1 cellular context compared by ENCODE assay signal in the genomic region with DNA sequence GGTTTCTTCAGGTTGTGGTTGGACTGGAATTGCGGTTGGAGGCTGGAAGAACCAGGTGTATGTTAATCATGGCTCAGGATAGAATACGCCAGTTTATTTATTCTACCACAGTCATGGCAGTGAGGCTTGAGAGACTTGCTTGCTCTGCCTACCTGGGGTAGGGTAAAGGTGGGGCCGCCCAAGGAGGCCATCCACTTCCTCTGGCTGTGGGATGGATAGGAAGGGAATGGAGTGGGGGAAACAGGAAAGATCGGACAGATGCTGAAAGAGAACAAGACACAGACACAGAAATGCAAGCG.
TF ChIP-seq lines count a peak whose summit lies in the region.

No MANE protein-coding gene starts in this region.

TF ChIP-seq in WTC11, 78 proteins besides CTCF, POLR2A, EP300 and RAD21 (continued from another document):
- TF ChIP-seq, protein P1, sequence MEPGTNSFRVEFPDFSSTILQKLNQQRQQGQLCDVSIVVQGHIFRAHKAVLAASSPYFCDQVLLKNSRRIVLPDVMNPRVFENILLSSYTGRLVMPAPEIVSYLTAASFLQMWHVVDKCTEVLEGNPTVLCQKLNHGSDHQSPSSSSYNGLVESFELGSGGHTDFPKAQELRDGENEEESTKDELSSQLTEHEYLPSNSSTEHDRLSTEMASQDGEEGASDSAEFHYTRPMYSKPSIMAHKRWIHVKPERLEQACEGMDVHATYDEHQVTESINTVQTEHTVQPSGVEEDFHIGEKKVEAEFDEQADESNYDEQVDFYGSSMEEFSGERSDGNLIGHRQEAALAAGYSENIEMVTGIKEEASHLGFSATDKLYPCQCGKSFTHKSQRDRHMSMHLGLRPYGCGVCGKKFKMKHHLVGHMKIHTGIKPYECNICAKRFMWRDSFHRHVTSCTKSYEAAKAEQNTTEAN (CRISPR knock-in tag; IDR thresholded peaks at IDR 0.05): no peak
- TF ChIP-seq GABPB1 (CRISPR knock-in tag; IDR thresholded peaks at IDR 0.05) (no peak), CREB1 (CRISPR knock-in tag; IDR thresholded peaks at IDR 0.05) (no peak), NFE2L1 (CRISPR knock-in tag; IDR thresholded peaks at IDR 0.05) (no peak), NFYB (CRISPR knock-in tag; conservative IDR thresholded peaks at IDR 0.05; ENCODE audit: low read depth) (no peak), SP1 (CRISPR knock-in tag; conservative IDR thresholded peaks at IDR 0.05) (no peak), TEAD4 (CRISPR knock-in tag; IDR thresholded peaks at IDR 0.05) (no peak), MXD4 (CRISPR knock-in tag; IDR thresholded peaks at IDR 0.05; ENCODE audit: borderline replicate concordance) (no peak), ZNF317 (CRISPR knock-in tag; IDR thresholded peaks at IDR 0.05; ENCODE audit: borderline replicate concordance, low read depth) (no peak)
- TF ChIP-seq, protein P2, sequence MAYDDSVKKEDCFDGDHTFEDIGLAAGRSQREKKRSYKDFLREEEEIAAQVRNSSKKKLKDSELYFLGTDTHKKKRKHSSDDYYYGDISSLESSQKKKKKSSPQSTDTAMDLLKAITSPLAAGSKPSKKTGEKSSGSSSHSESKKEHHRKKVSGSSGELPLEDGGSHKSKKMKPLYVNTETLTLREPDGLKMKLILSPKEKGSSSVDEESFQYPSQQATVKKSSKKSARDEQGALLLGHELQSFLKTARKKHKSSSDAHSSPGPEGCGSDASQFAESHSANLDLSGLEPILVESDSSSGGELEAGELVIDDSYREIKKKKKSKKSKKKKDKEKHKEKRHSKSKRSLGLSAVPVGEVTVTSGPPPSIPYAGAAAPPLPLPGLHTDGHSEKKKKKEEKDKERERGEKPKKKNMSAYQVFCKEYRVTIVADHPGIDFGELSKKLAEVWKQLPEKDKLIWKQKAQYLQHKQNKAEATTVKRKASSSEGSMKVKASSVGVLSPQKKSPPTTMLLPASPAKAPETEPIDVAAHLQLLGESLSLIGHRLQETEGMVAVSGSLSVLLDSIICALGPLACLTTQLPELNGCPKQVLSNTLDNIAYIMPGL (CRISPR knock-in tag; IDR thresholded peaks at IDR 0.05): no peak
- TF ChIP-seq, protein P3, sequence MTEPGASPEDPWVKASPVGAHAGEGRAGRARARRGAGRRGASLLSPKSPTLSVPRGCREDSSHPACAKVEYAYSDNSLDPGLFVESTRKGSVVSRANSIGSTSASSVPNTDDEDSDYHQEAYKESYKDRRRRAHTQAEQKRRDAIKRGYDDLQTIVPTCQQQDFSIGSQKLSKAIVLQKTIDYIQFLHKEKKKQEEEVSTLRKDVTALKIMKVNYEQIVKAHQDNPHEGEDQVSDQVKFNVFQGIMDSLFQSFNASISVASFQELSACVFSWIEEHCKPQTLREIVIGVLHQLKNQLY (CRISPR knock-in tag; IDR thresholded peaks at IDR 0.05): no peak
- TF ChIP-seq, protein P4, sequence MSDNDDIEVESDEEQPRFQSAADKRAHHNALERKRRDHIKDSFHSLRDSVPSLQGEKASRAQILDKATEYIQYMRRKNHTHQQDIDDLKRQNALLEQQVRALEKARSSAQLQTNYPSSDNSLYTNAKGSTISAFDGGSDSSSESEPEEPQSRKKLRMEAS (CRISPR knock-in tag; IDR thresholded peaks at IDR 0.05): no peak
- TF ChIP-seq, protein P5, sequence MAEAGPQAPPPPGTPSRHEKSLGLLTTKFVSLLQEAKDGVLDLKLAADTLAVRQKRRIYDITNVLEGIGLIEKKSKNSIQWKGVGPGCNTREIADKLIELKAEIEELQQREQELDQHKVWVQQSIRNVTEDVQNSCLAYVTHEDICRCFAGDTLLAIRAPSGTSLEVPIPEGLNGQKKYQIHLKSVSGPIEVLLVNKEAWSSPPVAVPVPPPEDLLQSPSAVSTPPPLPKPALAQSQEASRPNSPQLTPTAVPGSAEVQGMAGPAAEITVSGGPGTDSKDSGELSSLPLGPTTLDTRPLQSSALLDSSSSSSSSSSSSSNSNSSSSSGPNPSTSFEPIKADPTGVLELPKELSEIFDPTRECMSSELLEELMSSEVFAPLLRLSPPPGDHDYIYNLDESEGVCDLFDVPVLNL (CRISPR knock-in tag; IDR thresholded peaks at IDR 0.05; ENCODE audit: borderline replicate concordance, low read depth): no peak
